In genomic region chr1:36753451-36753850, GRCh38 we compare ENCODE assay signal across 14 cellular contexts.
DNase-seq lines count a peak whose midpoint lies in the region; ATAC-seq and TF ChIP-seq lines count a peak whose summit lies in the region.
"Had no signal": no experiment of that assay in that cellular context is flagged by ENCODE, and none has a peak within 500 bp of the region (broad histone marks: within the 10 kb centered on the region; RNA-seq: fewer than 3 reads in every experiment).

No MANE protein-coding gene starts in this region.

- H2BK120ac ChIP-seq in neuronal stem cell (ENCODE audit: low read depth, low read length): no peak overlapping the region

- no peak overlapping the region for H2BK12ac ChIP-seq in neuronal stem cell (ENCODE audit: low read length)

- no peaks in the 10 kb centered on the region for H3K9me3 Mint-ChIP-seq in endodermal cell
- H3K9me3 Mint-ChIP-seq: CD4-positive, CD25-positive, alpha-beta regulatory T cell had no signal

- WGBS in endodermal cell (ENCODE audit: insufficient coverage in 1 of 2, insufficient read length in 1 of 2), 2 experiments: 78 to 80% methylated on average over 6 to 7 of the region's 7 CpGs
- no CpG with 5 or more reads among the region's 7 CpGs for WGBS in neuronal stem cell (ENCODE audit: extremely low coverage in 2 of 2, insufficient read length in 2 of 2, insufficient replicate concordance in 1 of 2), 2 donors

- peak; percentile 10 for DNase-seq in activated effector memory CD4-positive, alpha-beta T cell treated with anti-CD3 and anti-CD28 coated beads, Interleukin-2, amount 50 U/mL, for 16 hours
- no peak for DNase-seq in activated effector memory CD4-positive, alpha-beta T cell treated with Interleukin-2 at 50 U/mL for 16 hours
- DNase-seq in endodermal cell (no peak), neuronal stem cell (ENCODE audit: low spot score) (no peak)
- DNase-seq in stimulated activated CD4-positive, alpha-beta T cell treated with anti-CD3 and anti-CD28 coated beads, Interleukin-4, amount 100 ng/mL, for 4 hours: no peak
- DNase-seq: CD4-positive, CD25-positive, alpha-beta regulatory T cell; DMS79; GOT3; HCEC 1CT; HFFc6 had no signal

- no peak overlapping the region for H3K4me3 ChIP-seq in endodermal cell (ENCODE audit: low read length)
- no peak overlapping the region for H3K4me3 ChIP-seq in neuronal stem cell (ENCODE audit: low read length in 2 of 2)

- H3K27ac ChIP-seq in endodermal cell (ENCODE audit: low read depth, low read length) (no peak overlapping the region), neuronal stem cell (replicated peaks; ENCODE audit: low read length) (no peak overlapping the region)
- H3K27ac ChIP-seq: 22Rv1, HL-60 had no signal

- H3K4me1 ChIP-seq in endodermal cell (ENCODE audit: control insufficient read depth, insufficient read depth, low read length) (no peaks in the 10 kb centered on the region), neuronal stem cell (ENCODE audit: control insufficient read depth in 2 of 2, insufficient read depth in 1 of 2, low read depth in 1 of 2, low read length in 2 of 2) (peaks cover 0 to 3% of the 10 kb centered on the region in 2 donors)

- no peak overlapping the region for H3K14ac ChIP-seq in neuronal stem cell (ENCODE audit: low read length)

- no peak overlapping the region for H3K23ac ChIP-seq in neuronal stem cell (ENCODE audit: low read depth, low read length, poor library complexity)

- H3K36me3 Mint-ChIP-seq in endodermal cell (ENCODE audit: low read depth): peaks cover 8% of the 10 kb centered on the region
- H3K36me3 Mint-ChIP-seq: CD4-positive, CD25-positive, alpha-beta regulatory T cell had no signal

- no peak overlapping the region for H4K8ac ChIP-seq in neuronal stem cell (ENCODE audit: low read depth, low read length)

- H3K79me1 ChIP-seq in neuronal stem cell (ENCODE audit: low read depth, low read length): no peaks in the 10 kb centered on the region

- H2AK5ac ChIP-seq in neuronal stem cell (ENCODE audit: low read depth, low read length): peak overlapping the region; percentile 1

- H3K27ac Mint-ChIP-seq in endodermal cell: peak overlapping the region; percentile 82
- H3K27ac Mint-ChIP-seq: CD4-positive, CD25-positive, alpha-beta regulatory T cell; HFFc6 had no signal

- H3K4me2 ChIP-seq in neuronal stem cell (ENCODE audit: insufficient read depth, low read length, poor library complexity, severe bottlenecking): no peak overlapping the region

- peaks cover 28% of the 10 kb centered on the region for H3K4me1 Mint-ChIP-seq in endodermal cell
- H3K4me1 Mint-ChIP-seq: CD4-positive, CD25-positive, alpha-beta regulatory T cell had no signal

- no peaks in the 10 kb centered on the region for H3K27me3 ChIP-seq in endodermal cell (ENCODE audit: control insufficient read depth, insufficient read depth, low read length, poor library complexity, severe bottlenecking)
- no peaks in the 10 kb centered on the region for H3K27me3 ChIP-seq in neuronal stem cell (ENCODE audit: control insufficient read depth in 3 of 3, insufficient read depth in 3 of 3, low read depth in 1 of 3, low read length in 3 of 3)

- H3K36me3 ChIP-seq in endodermal cell (ENCODE audit: control insufficient read depth, insufficient read depth, low read length) (no peaks in the 10 kb centered on the region), neuronal stem cell (replicated peaks in 1 of 2; ENCODE audit: control insufficient read depth in 2 of 2, insufficient read depth in 2 of 2, low read length in 2 of 2) (no peaks in the 10 kb centered on the region)

- no peak overlapping the region for H3K18ac ChIP-seq in neuronal stem cell (ENCODE audit: low read length)

- H2AFZ ChIP-seq in neuronal stem cell (ENCODE audit: low read length): no peak overlapping the region

- H3K9me3 ChIP-seq in endodermal cell (ENCODE audit: control insufficient read depth, low read length) (no peaks in the 10 kb centered on the region), neuronal stem cell (replicated peaks in 1 of 2; ENCODE audit: control insufficient read depth in 2 of 2, insufficient read depth in 1 of 2, low read depth in 1 of 2, low read length in 2 of 2) (no peaks in the 10 kb centered on the region)

- no peak overlapping the region for H3K4me3 Mint-ChIP-seq in endodermal cell
- H3K4me3 Mint-ChIP-seq: CD4-positive, CD25-positive, alpha-beta regulatory T cell; HFFc6 had no signal

- ATAC-seq in HG03442 (IDR thresholded peaks at IDR 0.05; ENCODE audit: unreplicated experiment) (no peak), HG03457 (IDR thresholded peaks at IDR 0.05; ENCODE audit: unreplicated experiment) (no peak)

- no peak for TF ChIP-seq CTCF in endodermal cell (conservative IDR thresholded peaks at IDR 0.05)

- no peak overlapping the region for H2BK5ac ChIP-seq in neuronal stem cell (ENCODE audit: low read length)

- H2BK15ac ChIP-seq in neuronal stem cell (ENCODE audit: low read length): peak overlapping the region; percentile 16

- H3K27me3 Mint-ChIP-seq in endodermal cell (ENCODE audit: insufficient read depth): no peaks in the 10 kb centered on the region
- H3K27me3 Mint-ChIP-seq: CD4-positive, CD25-positive, alpha-beta regulatory T cell had no signal

- H3K9ac ChIP-seq in endodermal cell (ENCODE audit: extremely low read depth, low read length, poor library complexity, severe bottlenecking): no peak overlapping the region
- H3K9ac ChIP-seq in neuronal stem cell (ENCODE audit: low read depth, low read length, poor library complexity): no peak overlapping the region

- H4K91ac ChIP-seq in neuronal stem cell (ENCODE audit: low read depth, low read length, poor library complexity): no peak overlapping the region

- no peak overlapping the region for H3K4ac ChIP-seq in neuronal stem cell (ENCODE audit: low read length)
